Comparison of ENCODE assay signal across 32 cellular contexts in the genomic region with DNA sequence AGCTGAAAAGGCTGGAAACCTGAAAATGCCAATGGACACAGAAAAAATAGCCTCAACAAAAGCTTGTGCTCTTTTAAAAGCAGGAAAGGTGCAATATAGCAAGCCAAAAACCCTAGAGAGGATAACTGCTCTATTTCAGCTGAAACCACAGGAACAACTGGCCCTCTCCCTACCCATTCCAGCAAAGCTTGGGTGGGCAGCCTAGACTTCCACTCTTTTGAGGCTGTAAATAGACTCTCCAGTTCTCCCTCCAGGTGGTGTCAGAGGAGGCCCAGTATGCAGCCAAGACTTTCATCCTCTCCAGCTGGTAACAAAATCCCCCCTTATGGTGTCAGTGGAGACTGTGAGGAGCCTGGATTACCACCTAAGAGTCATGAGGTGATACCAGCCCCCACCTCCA.
"Had no signal": no experiment of that assay in that cellular context is flagged by ENCODE, and none has a peak within 500 bp of the region (broad histone marks: within the 10 kb centered on the region; RNA-seq: fewer than 3 reads in every experiment).

No MANE protein-coding gene starts in this region.

- H2AFZ ChIP-seq: neural progenitor cell, parathyroid adenoma had no signal

- H3K4me2 ChIP-seq: neural progenitor cell, smooth muscle cell had no signal

- H3K4me3 ChIP-seq: neural progenitor cell, ovary, psoas muscle, right lobe of liver, sigmoid colon, skin epidermis, smooth muscle cell, spleen, suprapubic skin, testis, tibial artery, transverse colon, upper lobe of right lung, uterus had no signal

- H3K27ac Mint-ChIP-seq: natural killer cell; nephron; neural progenitor cell; progenitor cell of endocrine pancreas; stimulated activated memory B cell treated with anti-CD40 and anti-IgM and Interleukin-4, amounts not matched to agents 10 μg/mL and 1 μg/mL and 100 μg/mL, for 72 hours; stimulated activated naive CD8-positive, alpha-beta T cell treated with anti-CD3 and anti-CD28 coated beads, Interleukin-15, amount 100 ng/mL, for 72 hours; type B pancreatic cell had no signal

- H3K36me3 Mint-ChIP-seq: natural killer cell; neural progenitor cell; stimulated activated memory B cell treated with anti-CD40 and anti-IgM and Interleukin-4, amounts not matched to agents 10 μg/mL and 1 μg/mL and 100 μg/mL, for 72 hours; type B pancreatic cell had no signal

- ATAC-seq: natural killer cell; psoas muscle; right cardiac atrium; right lobe of liver; stimulated activated memory B cell treated with anti-CD40 and anti-IgM and Interleukin-4, amounts not matched to agents 10 μg/mL and 1 μg/mL and 100 μg/mL, for 72 hours; stimulated activated naive CD8-positive, alpha-beta T cell treated with anti-CD3 and anti-CD28 coated beads, Interleukin-15, amount 100 ng/mL, for 72 hours; stimulated activated naive CD8-positive, alpha-beta T cell treated with anti-CD3 and anti-CD28 coated beads, Interleukin-15, Interleukin-2, amounts not matched to agents 100 U/mL and 50 U/mL, for 24 hours; upper lobe of right lung had no signal

- H3K36me3 ChIP-seq: neural progenitor cell, ovary, right lobe of liver, sigmoid colon, spleen, suprapubic skin, tibial artery, transverse colon, upper lobe of right lung, uterus had no signal

- H3K27ac ChIP-seq: neural progenitor cell, ovary, parathyroid adenoma, psoas muscle, right lobe of liver, sigmoid colon, skin epidermis, spleen, suprapubic skin, testis, tibial artery, transverse colon, upper lobe of right lung, uterus had no signal

- H3K9ac ChIP-seq: neural progenitor cell, parathyroid adenoma had no signal

- H3K9me3 Mint-ChIP-seq: stimulated activated memory B cell treated with anti-CD40 and anti-IgM and Interleukin-4, amounts not matched to agents 10 μg/mL and 1 μg/mL and 100 μg/mL, for 72 hours; stimulated activated naive CD8-positive, alpha-beta T cell treated with anti-CD3 and anti-CD28 coated beads, Interleukin-15, amount 100 ng/mL, for 72 hours; type B pancreatic cell had no signal

- H3K27me3 Mint-ChIP-seq: progenitor cell of endocrine pancreas; stimulated activated memory B cell treated with anti-CD40 and anti-IgM and Interleukin-4, amounts not matched to agents 10 μg/mL and 1 μg/mL and 100 μg/mL, for 72 hours; stimulated activated naive CD8-positive, alpha-beta T cell treated with anti-CD3 and anti-CD28 coated beads, Interleukin-15, amount 100 ng/mL, for 72 hours; type B pancreatic cell had no signal

- DNase-seq: natural killer cell; occipital lobe; ovary; posterior cingulate gyrus; psoas muscle; right cardiac atrium; right lobe of liver; sigmoid colon; spleen; stimulated activated CD4-positive, alpha-beta T cell treated with anti-CD3 and anti-CD28 coated beads, Interleukin-12 subunit alpha, Interleukin-12 subunit beta, amount 100 ng/mL, for 4 hours; stimulated activated CD4-positive, alpha-beta T cell treated with anti-CD3 and anti-CD28 coated beads, Interleukin-1b, Interleukin-23, amount 100 ng/mL, for 48 hours; stimulated activated CD4-positive, alpha-beta T cell treated with anti-CD3 and anti-CD28 coated beads, Interleukin-4, amount 100 ng/mL, for 1 hour; stimulated activated CD4-positive, alpha-beta T cell treated with anti-CD3 and anti-CD28 coated beads, Interleukin-4, amount 100 ng/mL, for 4 hours; stimulated activated CD8-positive, alpha-beta memory T cell treated with anti-CD3 and anti-CD28 coated beads, Interleukin-4, amount 100 ng/mL, for 48 hours; stimulated activated naive CD4-positive, alpha-beta T cell; stimulated activated naive CD8-positive, alpha-beta T cell treated with anti-CD3 and anti-CD28 coated beads, Interleukin-15, amount 100 ng/mL, for 72 hours; stimulated activated naive CD8-positive, alpha-beta T cell treated with anti-CD3 and anti-CD28 coated beads, Interleukin-15, Interleukin-2, amounts not matched to agents 100 U/mL and 50 U/mL, for 24 hours; substantia nigra; testis; tibial artery; transverse colon; upper lobe of right lung; uterus had no signal

- H3K9me3 ChIP-seq: ovary, psoas muscle, right lobe of liver, testis, tibial artery, transverse colon, upper lobe of right lung, uterus had no signal

- H3K4me1 ChIP-seq: neural progenitor cell, parathyroid adenoma, psoas muscle, right lobe of liver, sigmoid colon, spleen, suprapubic skin, testis, tibial artery, transverse colon, upper lobe of right lung, uterus had no signal

- H3K4me3 Mint-ChIP-seq: natural killer cell; nephron; neural progenitor cell; stimulated activated memory B cell treated with anti-CD40 and anti-IgM and Interleukin-4, amounts not matched to agents 10 μg/mL and 1 μg/mL and 100 μg/mL, for 72 hours; stimulated activated naive CD8-positive, alpha-beta T cell treated with anti-CD3 and anti-CD28 coated beads, Interleukin-15, amount 100 ng/mL, for 72 hours; type B pancreatic cell had no signal

- H3K27me3 ChIP-seq: neural progenitor cell, ovary, right lobe of liver, sigmoid colon, spleen, suprapubic skin, testis, tibial artery, transverse colon, upper lobe of right lung, uterus had no signal

- H3K4me1 Mint-ChIP-seq: natural killer cell; nephron; neural progenitor cell; stimulated activated memory B cell treated with anti-CD40 and anti-IgM and Interleukin-4, amounts not matched to agents 10 μg/mL and 1 μg/mL and 100 μg/mL, for 72 hours; stimulated activated naive CD8-positive, alpha-beta T cell treated with anti-CD3 and anti-CD28 coated beads, Interleukin-15, amount 100 ng/mL, for 72 hours had no signal
